9 cellular contexts compared by ENCODE assay signal in genomic region chr2:178419123-178419522, GRCh38. TPM values are rescaled to one million over a fixed set of nuclear protein-coding genes. Genes with fewer than 3 reads are reported as not detected.
A peak's percentile ranks its signal among the peaks of the same experiment; 100 is the strongest.
DNase-seq lines count a peak whose midpoint lies in the region; ATAC-seq and TF ChIP-seq lines count a peak whose summit lies in the region.
"Had no signal": no experiment of that assay in that cellular context is flagged by ENCODE, and none has a peak within 500 bp of the region (broad histone marks: within the 10 kb centered on the region; RNA-seq: fewer than 3 reads in every experiment).

No MANE protein-coding gene starts in this region.

- H3K4me1 ChIP-seq in sigmoid colon (peaks cover 0 to 17% (median 5%) of the 10 kb centered on the region in 4 donors), upper lobe of right lung (peaks cover 6% of the 10 kb centered on the region)

- no peak overlapping the region for H3K4me3 Mint-ChIP-seq in osteocyte (ENCODE audit: unreplicated experiment)

- H3K27ac Mint-ChIP-seq in osteocyte (ENCODE audit: unreplicated experiment), result no peak overlapping the region

- no peaks in the 10 kb centered on the region for H3K27me3 Mint-ChIP-seq in osteocyte (ENCODE audit: unreplicated experiment)

- peaks cover 12% of the 10 kb centered on the region for H3K4me1 Mint-ChIP-seq in osteocyte (ENCODE audit: unreplicated experiment)

- no peaks in the 10 kb centered on the region for H3K27me3 ChIP-seq in sigmoid colon
- no peaks in the 10 kb centered on the region for H3K27me3 ChIP-seq in upper lobe of right lung

- WGBS in sigmoid colon, 2 donors, result 15 to 52% methylated on average over 1 of the region's 1 CpG

- H3K9me3 ChIP-seq in sigmoid colon (no peaks in the 10 kb centered on the region), upper lobe of right lung (no peaks in the 10 kb centered on the region)

- H3K27ac ChIP-seq in sigmoid colon (no peak overlapping the region), upper lobe of right lung (no peak overlapping the region)

- H3K36me3 Mint-ChIP-seq in osteocyte (ENCODE audit: unreplicated experiment), result peaks cover 2% of the 10 kb centered on the region

- ATAC-seq in HG03196 (IDR thresholded peaks at IDR 0.05; ENCODE audit: unreplicated experiment), result no peak
- no peak for ATAC-seq in upper lobe of right lung

- H3K4me3 ChIP-seq in NB4 (ENCODE audit: low read depth, low read length), result no peak overlapping the region
- H3K4me3 ChIP-seq in cardiac fibroblast (replicated peaks in 1 of 2; ENCODE audit: low read depth in 2 of 2, low read length in 2 of 2), result no peak overlapping the region
- H3K4me3 ChIP-seq in sigmoid colon, result no peak overlapping the region
- H3K4me3 ChIP-seq in upper lobe of right lung, result no peak overlapping the region

- TF ChIP-seq EP300 in sigmoid colon (IDR thresholded peaks at IDR 0.05), result no peak

- no peaks in the 10 kb centered on the region for H3K9me3 Mint-ChIP-seq in osteocyte (ENCODE audit: unreplicated experiment)

- intact Hi-C loops in sigmoid colon (cut with DNase I), result loop anchor here (10.0 kb wide), 1 partner anchor 614 kb away; no protein-coding TSS in a partner anchor
- intact Hi-C loops in upper lobe of right lung (cut with DNase I), result no loop called here

- peak; percentile 80 for DNase-seq in NCI-H510A treated with DMSO at 0.1 percent for 48 hours (lab: John Stamatoyannopoulos, UW)
- no peak for DNase-seq in NCI-H510A (lab: John Stamatoyannopoulos, UW)
- peak; percentile 22 for DNase-seq in NB4 (ENCODE audit: low read depth)
- DNase-seq in cardiac fibroblast (ENCODE audit: low read depth in 2 of 2), result peak; percentile 53 to 54
- no peak for DNase-seq in osteocyte (ENCODE audit: extremely low spot score, unreplicated experiment)
- DNase-seq in sigmoid colon, result no peak
- DNase-seq in upper lobe of right lung, result no peak
- DNase-seq: stimulated activated CD4-positive, alpha-beta T cell treated with anti-CD3 and anti-CD28 coated beads, Interleukin-4, amount 100 ng/mL, for 4 hours had no signal

- H3K36me3 ChIP-seq in sigmoid colon (no peaks in the 10 kb centered on the region), upper lobe of right lung (no peaks in the 10 kb centered on the region)

- TF ChIP-seq POLR2A in NB4 (IDR thresholded peaks at IDR 0.05; ENCODE audit: extremely low read depth, insufficient read length) (no peak), sigmoid colon (IDR thresholded peaks at IDR 0.05) (no peak)

- TF ChIP-seq CTCF in NB4 (IDR thresholded peaks at IDR 0.05; ENCODE audit: low read depth, low read length), result no peak
- TF ChIP-seq CTCF in cardiac fibroblast (IDR thresholded peaks at IDR 0.05; ENCODE audit: low read depth, low read length), result peak; percentile 28
- TF ChIP-seq CTCF in osteocyte (IDR thresholded peaks at IDR 0.05), result peak; percentile 38
- TF ChIP-seq CTCF in sigmoid colon (IDR thresholded peaks at IDR 0.05), result no peak
- no peak for TF ChIP-seq CTCF in upper lobe of right lung (IDR thresholded peaks at IDR 0.05)

RNA-seq across cellular contexts. Expression of gene PRKRA, which starts 31.9 kb away (rescaled TPM):
- total RNA-seq in osteocyte (44.8 and 50.1 TPM in 2 replicates), sigmoid colon (10 to 100 TPM; 62.6 to 86.1 (median 76.7) TPM), upper lobe of right lung (47.3 TPM)
- 10 to 100 TPM; 25.1 to 25.2 (median 25.2) TPM for polyA plus RNA-seq in sigmoid colon

RNA-seq across cellular contexts. Expression of gene PJVK, which starts 32.1 kb away (rescaled TPM):
- total RNA-seq in osteocyte (7.4 TPM in 2 replicates), sigmoid colon (1 to 10 TPM; 2.9 to 8.3 (median 4.6) TPM), upper lobe of right lung (2.3 TPM)
- polyA plus RNA-seq in sigmoid colon, result under 1 TPM in 1 of 3 donors, not detected in 2; 0.85 TPM

RNA-seq across cellular contexts. Expression of gene FKBP7, which starts 59.3 kb away (rescaled TPM):
- total RNA-seq in osteocyte, result 49.9 and 57.0 TPM in 2 replicates
- 10 to 100 TPM; 19.9 to 26.7 (median 22.6) TPM for total RNA-seq in sigmoid colon
- polyA plus RNA-seq in sigmoid colon, result 1 to 10 TPM; 1.2 to 5.2 (median 3.6) TPM
- total RNA-seq in upper lobe of right lung, result 7.3 TPM

Comparison
In these comparisons a context has a peak if more than half of its experiments do, and no peak if none do; other contexts are left out.
1. DNase-seq: peak in NCI-H510A treated with DMSO at 0.1 percent for 48 hours (single experiment), NB4 (single experiment) and cardiac fibroblast (2 of 2); none in NCI-H510A (single experiment), osteocyte (single experiment), sigmoid colon (single experiment) and upper lobe of right lung (single experiment).
2. CTCF ChIP-seq: peak in cardiac fibroblast (single experiment) and osteocyte (single experiment); none in NB4 (single experiment), sigmoid colon (0 of 4) and upper lobe of right lung (single experiment).